Comparison of ENCODE assay signal across 1 cellular context in genomic region chr6:1610497-1611321, GRCh38.
TF ChIP-seq lines count a peak whose summit lies in the region.

No MANE protein-coding gene starts in this region.

TF ChIP-seq in IMR-90, 13 proteins besides CTCF, POLR2A, EP300 and RAD21:
- TF ChIP-seq MAZ (IDR thresholded peaks at IDR 0.05; ENCODE audit: borderline replicate concordance, low read depth, low read length) (0 out of 2 replicates have a peak, but pooled peaks have one; percentile 23), ELK1 (IDR thresholded peaks at IDR 0.05; ENCODE audit: borderline replicate concordance, low read depth, low read length) (no peak), CEBPB (IDR thresholded peaks at IDR 0.05; ENCODE audit: low read depth, low read length) (no peak), RFX5 (IDR thresholded peaks at IDR 0.05; ENCODE audit: low read depth, low read length) (no peak), MXI1 (IDR thresholded peaks at IDR 0.05; ENCODE audit: borderline replicate concordance, low read depth, low read length) (peak; percentile 51; the same call in 1 of the 2 replicates), NFE2L2 (IDR thresholded peaks at IDR 0.05; ENCODE audit: low read depth, low read length) (no peak), FOS (IDR thresholded peaks at IDR 0.05; ENCODE audit: low read depth, low read length) (no peak)
